ENCODE assay signal across 1 cellular context in genomic region chr11:118673361-118674093, GRCh38.
TF ChIP-seq lines count a peak whose summit lies in the region.

No MANE protein-coding gene starts in this region.

TF ChIP-seq in HepG2, 621 proteins besides CTCF, POLR2A, EP300 and RAD21 (continued from another document and continues in another):
- TF ChIP-seq ZBTB10 (CRISPR knock-in tag; IDR thresholded peaks at IDR 0.05; ENCODE audit: borderline replicate concordance), result no peak
- TF ChIP-seq E2F5 (CRISPR knock-in tag; conservative IDR thresholded peaks at IDR 0.05), result no peak
- TF ChIP-seq GLI4 (CRISPR knock-in tag; IDR thresholded peaks at IDR 0.05; ENCODE audit: borderline replicate concordance), result no peak
- TF ChIP-seq CREB3 (CRISPR knock-in tag; IDR thresholded peaks at IDR 0.05), result no peak
- TF ChIP-seq MAFG (CRISPR knock-in tag; IDR thresholded peaks at IDR 0.05), result no peak
- no peak for TF ChIP-seq ATF6 (CRISPR knock-in tag; conservative IDR thresholded peaks at IDR 0.05)
- TF ChIP-seq THAP9 (CRISPR knock-in tag; IDR thresholded peaks at IDR 0.05; ENCODE audit: borderline replicate concordance), result no peak
- TF ChIP-seq CSRNP2 (CRISPR knock-in tag; conservative IDR thresholded peaks at IDR 0.05; ENCODE audit: low read depth), result no peak
- TF ChIP-seq SRSF9 (IDR thresholded peaks at IDR 0.05; ENCODE audit: borderline replicate concordance, insufficient read depth, low read depth, low read length, poor library complexity, severe bottlenecking), result no peak
- TF ChIP-seq MAFF (IDR thresholded peaks at IDR 0.05; ENCODE audit: low read depth, low read length), result no peak
- no peak for TF ChIP-seq ZNF24 (IDR thresholded peaks at IDR 0.05)
- TF ChIP-seq ZNF136 (CRISPR knock-in tag; IDR thresholded peaks at IDR 0.05; ENCODE audit: low read depth), result no peak; the same call in 1 of the 2 replicates
- no peak for TF ChIP-seq RBAK (CRISPR knock-in tag; IDR thresholded peaks at IDR 0.05)
- no peak for TF ChIP-seq ZNF652 (CRISPR knock-in tag; IDR thresholded peaks at IDR 0.05; ENCODE audit: borderline replicate concordance, low read depth)
- peak; percentile 42 for TF ChIP-seq ZNF331 (CRISPR knock-in tag; IDR thresholded peaks at IDR 0.05)
- 0 out of 2 replicates have a peak, but pooled peaks have one; percentile 63 for TF ChIP-seq ZBTB3 (CRISPR knock-in tag; IDR thresholded peaks at IDR 0.05; ENCODE audit: borderline replicate concordance, low read depth)
- no peak for TF ChIP-seq MED13 (CRISPR knock-in tag; IDR thresholded peaks at IDR 0.05)
- no peak for TF ChIP-seq ZNF263 (CRISPR knock-in tag; IDR thresholded peaks at IDR 0.05)
- TF ChIP-seq MXD3 (CRISPR knock-in tag; IDR thresholded peaks at IDR 0.05), result no peak
- no peak; the same call in 1 of the 2 replicates for TF ChIP-seq THAP11 (CRISPR knock-in tag; IDR thresholded peaks at IDR 0.05)
- TF ChIP-seq KLF9 (CRISPR knock-in tag; IDR thresholded peaks at IDR 0.05; ENCODE audit: low read depth), result no peak
- TF ChIP-seq CBX1 (IDR thresholded peaks at IDR 0.05; ENCODE audit: low read depth), result no peak
- TF ChIP-seq BORCS8-MEF2B (CRISPR knock-in tag; IDR thresholded peaks at IDR 0.05), result peak; percentile 38; the same call in 1 of the 2 replicates
- TF ChIP-seq NPAS2 (CRISPR knock-in tag; IDR thresholded peaks at IDR 0.05; ENCODE audit: borderline replicate concordance), result no peak
- no peak for TF ChIP-seq ZNF547 (CRISPR knock-in tag; IDR thresholded peaks at IDR 0.05)
- TF ChIP-seq SMAD9 (CRISPR knock-in tag; IDR thresholded peaks at IDR 0.05), result no peak
- TF ChIP-seq NCOR1 (IDR thresholded peaks at IDR 0.05; ENCODE audit: borderline replicate concordance, low read length), result peak; percentile 90; the same call in 1 of the 2 replicates
- TF ChIP-seq ZZZ3 (CRISPR knock-in tag; IDR thresholded peaks at IDR 0.05; ENCODE audit: borderline replicate concordance), result no peak
- no peak for TF ChIP-seq ZBTB2 (CRISPR knock-in tag; IDR thresholded peaks at IDR 0.05; ENCODE audit: low read depth)
- TF ChIP-seq ZNF616 (CRISPR knock-in tag; IDR thresholded peaks at IDR 0.05; ENCODE audit: low read depth), result no peak
- TF ChIP-seq SRF (IDR thresholded peaks at IDR 0.05; ENCODE audit: low read depth, low read length), result no peak; the same call in 1 of the 2 replicates
- TF ChIP-seq HMGXB4 (CRISPR knock-in tag; IDR thresholded peaks at IDR 0.05; ENCODE audit: borderline replicate concordance in 1 of 2, low read depth in 1 of 2), result 0 out of 4 replicates have a peak, but pooled peaks of 1 of the 2 experiments have one; percentile 22
- TF ChIP-seq ZNF816 (CRISPR knock-in tag; IDR thresholded peaks at IDR 0.05; ENCODE audit: borderline replicate concordance), result no peak
- no peak; the same call in 1 of the 2 replicates for TF ChIP-seq FOSL2 (CRISPR knock-in tag; IDR thresholded peaks at IDR 0.05)
- no peak for TF ChIP-seq ZNF205 (CRISPR knock-in tag; IDR thresholded peaks at IDR 0.05)
- TF ChIP-seq PRDM10 (CRISPR knock-in tag; IDR thresholded peaks at IDR 0.05; ENCODE audit: low read depth), result no peak; the same call in 1 of the 2 replicates
- 0 out of 2 replicates have a peak, but pooled peaks have one; percentile 9 for TF ChIP-seq ZNF629 (CRISPR knock-in tag; conservative IDR thresholded peaks at IDR 0.05)
